Comparison of ENCODE assay signal across 1 cellular context in genomic region chr17:64016248-64016784, GRCh38.
TF ChIP-seq lines count a peak whose summit lies in the region.

No MANE protein-coding gene starts in this region.

TF ChIP-seq in endothelial cell of umbilical vein, 7 proteins besides CTCF, POLR2A, EP300 and RAD21:
- TF ChIP-seq JUN (IDR thresholded peaks at IDR 0.05; ENCODE audit: borderline replicate concordance, insufficient read depth, insufficient read length, low read depth) (peak; percentile 52), POLR2AphosphoS5 (IDR thresholded peaks at IDR 0.05; ENCODE audit: insufficient read depth, low read depth, low read length) (peak; percentile 86), FOS (IDR thresholded peaks at IDR 0.05; ENCODE audit: borderline replicate concordance, insufficient read depth, low read length) (no peak), MYC (IDR thresholded peaks at IDR 0.05; ENCODE audit: low read depth, low read length) (peak; percentile 27), MAX (IDR thresholded peaks at IDR 0.05; ENCODE audit: insufficient read depth, insufficient read length) (no peak), GATA2 (IDR thresholded peaks at IDR 0.05; ENCODE audit: insufficient read depth, insufficient read length, low read depth, low read length) (peak; percentile 80), EZH2 (IDR thresholded peaks at IDR 0.05; ENCODE audit: borderline replicate concordance, low read depth, low read length, severe bottlenecking) (no peak)
TF ChIP-seq in endothelial cell of umbilical vein: peak in this region for 4.
